28 cellular contexts compared by ENCODE assay signal in the genomic region with DNA sequence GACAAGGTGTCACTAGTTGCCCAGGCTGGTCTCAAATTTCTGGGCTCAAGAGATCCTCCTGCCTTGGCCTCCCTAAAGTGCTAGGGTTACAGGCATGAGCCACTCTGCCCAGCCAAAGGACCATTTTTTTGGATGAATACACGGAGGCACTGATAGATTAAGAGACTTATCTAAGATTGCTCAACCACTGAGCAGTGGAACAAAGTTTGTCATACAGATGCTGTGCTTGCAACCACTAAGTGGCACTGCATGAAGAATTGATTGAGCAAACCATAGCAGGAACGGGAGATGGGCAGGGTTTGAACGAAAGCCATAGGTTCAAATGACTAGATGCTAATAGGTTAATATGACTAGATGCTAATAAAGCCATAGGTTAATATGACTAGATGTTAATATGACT.
DNase-seq lines count a peak whose midpoint lies in the region; ATAC-seq, FAIRE-seq and TF ChIP-seq lines count a peak whose summit lies in the region.
"Had no signal": no experiment of that assay in that cellular context is flagged by ENCODE, and none has a peak within 500 bp of the region (broad histone marks: within the 10 kb centered on the region; RNA-seq: fewer than 3 reads in every experiment).

No MANE protein-coding gene starts in this region.

- in situ Hi-C loops in K562 (cut with MboI), result no loop called here
- in situ Hi-C loops in HepG2 (cut with HindIII; ENCODE audit: extremely low pct_ligation_motif_present, low pct_unique_long_range_greater_than_20kb), result no loop called here

- BruUV-seq in A673 (replicated peaks; lab: Mats Ljungman, UMichigan) (no TSS peak), K562 (replicated peaks; lab: Mats Ljungman, UMichigan) (no TSS peak), HepG2 (replicated peaks; lab: Mats Ljungman, UMichigan) (no TSS peak)

- no peaks in the 10 kb centered on the region for H3K36me3 Mint-ChIP-seq in mesothelial cell of epicardium
- H3K36me3 Mint-ChIP-seq: CD8-positive, alpha-beta T cell had no signal

- H3K36me3 ChIP-seq in A673 (ENCODE audit: insufficient read depth, low read length, poor library complexity, severe bottlenecking) (no peaks in the 10 kb centered on the region), K562 (ENCODE audit: control insufficient read depth, insufficient read depth, low read length) (no peaks in the 10 kb centered on the region), HepG2 (replicated peaks in 1 of 2; ENCODE audit: control insufficient read depth in 1 of 2, insufficient read depth in 2 of 2, low read length in 2 of 2) (no peaks in the 10 kb centered on the region)
- H3K36me3 ChIP-seq: SJSA1 had no signal

- H3K27me3 ChIP-seq in A673 (replicated peaks; ENCODE audit: insufficient read depth, low read depth, low read length, poor library complexity) (no peaks in the 10 kb centered on the region), K562 (ENCODE audit: control insufficient read depth in 2 of 2, insufficient read depth in 2 of 2, low read length in 2 of 2) (no peaks in the 10 kb centered on the region), HepG2 (ENCODE audit: control insufficient read depth in 1 of 2, insufficient read depth in 2 of 2, low read length in 2 of 2) (no peaks in the 10 kb centered on the region)
- H3K27me3 ChIP-seq: SJSA1 had no signal

- H3K9me3 ChIP-seq in A673 (ENCODE audit: low read depth, low read length, poor library complexity, severe bottlenecking) (no peaks in the 10 kb centered on the region), K562 (replicated peaks; ENCODE audit: control insufficient read depth, insufficient read depth, low read depth, low read length) (no peaks in the 10 kb centered on the region; the same call in 1 of the 2 replicates), HepG2 (ENCODE audit: low read length) (no peaks in the 10 kb centered on the region)
- H3K9me3 ChIP-seq: SJSA1 had no signal

- DNase-seq in A673 (ENCODE audit: low spot score), result peak; percentile 3
- DNase-seq in MV-4-11 (lab: John Stamatoyannopoulos, UW), result peak; percentile 12
- DNase-seq in K562 (ENCODE audit: extremely low read depth in 1 of 4, low spot score in 3 of 4), result no peak
- DNase-seq in HepG2 (ENCODE audit: low spot score), result no peak
- DNase-seq in A172 (ENCODE audit: low spot score), result no peak
- DNase-seq in kidney tubule cell (ENCODE audit: low spot score), result no peak
- no peak for DNase-seq in mesothelial cell of epicardium (ENCODE audit: low spot score in 2 of 2, unreplicated experiment in 2 of 2)
- DNase-seq: Caco-2; CD8-positive, alpha-beta T cell; H9; HFFc6; IMR-90; MM.1S; NCI-H1105 treated with DMSO at 0.1 percent for 48 hours; NCI-H146; NCI-H2029; NCI-H2227 treated with DMSO at 0.1 percent for 48 hours; NCI-H526 treated with DMSO at 0.1 percent for 48 hours had no signal

- POLR2A ChIA-PET in A673 (lab: Charles Lee; ENCODE audit: low non-redundant PET), result no interaction called here
- POLR2A ChIA-PET in K562 (lab: Yijun Ruan, JAX), result no interaction called here
- POLR2A ChIA-PET in HepG2 (lab: Yijun Ruan, JAX), result no interaction called here

- peaks cover 2% of the 10 kb centered on the region for H3K27me3 Mint-ChIP-seq in mesothelial cell of epicardium (ENCODE audit: low read depth)

- intact Hi-C loops in A673 (cut with micrococcal nuclease; ENCODE audit: unreplicated experiment) (no loop called here), K562 (cut with micrococcal nuclease) (no loop called here), HepG2 (cut with micrococcal nuclease; ENCODE audit: unreplicated experiment) (no loop called here)

- no peak for TF ChIP-seq RAD21 in K562 (CRISPR knock-in tag; conservative IDR thresholded peaks at IDR 0.05 in 1 of 2, IDR thresholded peaks at IDR 0.05 in 1 of 2)
- TF ChIP-seq RAD21 in HepG2 (CRISPR knock-in tag; IDR thresholded peaks at IDR 0.05), result no peak

- WGBS in K562 (ENCODE audit: insufficient coverage, low coverage, missing lambda C conversion rate), result 6% methylated on average over 3 of the region's 3 CpGs
- WGBS in HepG2 (ENCODE audit: low lambda C conversion rate), result 10% methylated on average over 3 of the region's 3 CpGs

- no peak for FAIRE-seq in K562 (lab: Jason Lieb, UNC)
- no peak for FAIRE-seq in HepG2 (lab: Jason Lieb, UNC)
- FAIRE-seq: A549, G401.6, GM12878, HTR-8/SVneo had no signal

- peaks cover 24% of the 10 kb centered on the region for H3K9me3 Mint-ChIP-seq in mesothelial cell of epicardium
- H3K9me3 Mint-ChIP-seq: CD8-positive, alpha-beta T cell; GM23338 had no signal

- CTCF ChIA-PET in A673 (lab: Charles Lee), result no interaction called here
- CTCF ChIA-PET in K562 (lab: Yijun Ruan, JAX; ENCODE audit: low intra/inter-chr PET ratio), result interaction anchor here (0.7 kb wide), 1 partner anchor 265 kb away, joined by 3 read pairs; no protein-coding TSS in a partner anchor
- CTCF ChIA-PET in HepG2 (lab: Yijun Ruan, JAX; ENCODE audit: low intra/inter-chr PET ratio, low total read pairs), result no interaction called here

- TF ChIP-seq EP300 in K562 (IDR thresholded peaks at IDR 0.05; ENCODE audit: low read length) (no peak), HepG2 (IDR thresholded peaks at IDR 0.05; ENCODE audit: low read depth in 2 of 2, low read length in 2 of 2) (no peak), HepG2 (CRISPR knock-in tag; IDR thresholded peaks at IDR 0.05; ENCODE audit: borderline replicate concordance) (no peak)

- H3K27ac ChIP-seq in A673 (ENCODE audit: low read depth, low read length, poor library complexity, severe bottlenecking), result no peak overlapping the region
- no peak overlapping the region for H3K27ac ChIP-seq in K562 (ENCODE audit: extremely low read depth, low read depth, low read length)
- H3K27ac ChIP-seq in HepG2 (ENCODE audit: extremely low read length, insufficient read depth, low read length), result no peak overlapping the region
- H3K27ac ChIP-seq: A549, C4-2B, KMS-11, SJSA1 had no signal

- no peaks in the 10 kb centered on the region for H3K4me1 ChIP-seq in A673 (ENCODE audit: insufficient read depth, low read length, poor library complexity, severe bottlenecking)
- peaks cover 5 to 20% of the 10 kb centered on the region in 2 experiments; a peak in 3 of 5 replicates for H3K4me1 ChIP-seq in K562 (replicated peaks in 1 of 2; ENCODE audit: control insufficient read depth in 2 of 2, insufficient read depth in 2 of 2, low read length in 2 of 2)
- H3K4me1 ChIP-seq in HepG2 (ENCODE audit: insufficient read depth, low read length), result no peaks in the 10 kb centered on the region
- H3K4me1 ChIP-seq: A549, Caco-2, SJSA1 had no signal

- H2AFZ ChIP-seq in K562 (ENCODE audit: low read depth, low read length) (no peak overlapping the region), HepG2 (ENCODE audit: low read length) (no peak overlapping the region)
- H2AFZ ChIP-seq: GM23338 had no signal

- no peak for ATAC-seq in K562
- ATAC-seq in HepG2, result no peak
- ATAC-seq: A549; CD8-positive, alpha-beta T cell; GM12878; GM23338; Right ventricle myocardium inferior had no signal

- no peaks in the 10 kb centered on the region for H3K79me2 ChIP-seq in K562 (ENCODE audit: control insufficient read depth, insufficient read depth, low read length)
- H3K79me2 ChIP-seq in HepG2 (ENCODE audit: insufficient read depth, low read length), result no peaks in the 10 kb centered on the region

- H3K27ac Mint-ChIP-seq in mesothelial cell of epicardium, result no peak overlapping the region
- H3K27ac Mint-ChIP-seq: B cell; CD8-positive, alpha-beta T cell; GM23338; H9; HFFc6 had no signal

- 0 out of 2 replicates have a peak, but pooled peaks have one; percentile 13 for TF ChIP-seq CTCF in A673 (conservative IDR thresholded peaks at IDR 0.05; ENCODE audit: low read depth, low read length)
- TF ChIP-seq CTCF in K562 (IDR thresholded peaks at IDR 0.05 in 2 of 3, conservative IDR thresholded peaks at IDR 0.05 in 1 of 3; ENCODE audit: insufficient read depth in 2 of 3, low read depth in 1 of 3, low read length in 3 of 3), result no peak
- no peak for TF ChIP-seq CTCF in HepG2 (CRISPR knock-in tag; IDR thresholded peaks at IDR 0.05)
- TF ChIP-seq CTCF in mesothelial cell of epicardium (IDR thresholded peaks at IDR 0.05; ENCODE audit: unreplicated experiment), result no peak

- no peak for TF ChIP-seq POLR2A in K562 (conservative IDR thresholded peaks at IDR 0.05)
- TF ChIP-seq POLR2A in HepG2 (IDR thresholded peaks at IDR 0.05; ENCODE audit: insufficient read depth in 1 of 2, low read depth in 2 of 2, low read length in 2 of 2), result no peak

- H3K9me1 ChIP-seq in K562 (ENCODE audit: control insufficient read depth, insufficient read depth, low read length), result no peaks in the 10 kb centered on the region

- H3K4me3 ChIP-seq in A673 (ENCODE audit: low read depth, low read length, poor library complexity, severe bottlenecking), result no peak overlapping the region
- H3K4me3 ChIP-seq in K562, result no peak overlapping the region
- no peak overlapping the region for H3K4me3 ChIP-seq in HepG2 (replicated peaks in 1 of 3; ENCODE audit: insufficient read depth in 1 of 3, low read depth in 2 of 3, low read length in 3 of 3)
- H3K4me3 ChIP-seq: A549, GM12878, GM23338, SJSA1 had no signal

- H4K20me1 ChIP-seq in K562 (replicated peaks; ENCODE audit: control insufficient read depth, insufficient read depth, low read length) (no peaks in the 10 kb centered on the region), HepG2 (ENCODE audit: insufficient read depth, low read length) (no peaks in the 10 kb centered on the region)

- H3K4me1 Mint-ChIP-seq in mesothelial cell of epicardium, result peaks cover 17% of the 10 kb centered on the region

- no peak overlapping the region for H3K9ac ChIP-seq in K562 (ENCODE audit: insufficient read depth in 1 of 2, low read depth in 2 of 2, low read length in 2 of 2)
- no peak overlapping the region for H3K9ac ChIP-seq in HepG2 (ENCODE audit: insufficient read depth, low read depth, low read length)
- H3K9ac ChIP-seq: KMS-11 had no signal

- H3K4me2 ChIP-seq in K562 (ENCODE audit: insufficient read depth, low read length), result no peak overlapping the region
- no peak overlapping the region for H3K4me2 ChIP-seq in HepG2 (ENCODE audit: low read depth, low read length)
- H3K4me2 ChIP-seq: A549, GM23338, KMS-11 had no signal

- H3K4me3 Mint-ChIP-seq in mesothelial cell of epicardium, result no peak overlapping the region
- H3K4me3 Mint-ChIP-seq: B cell; CD8-positive, alpha-beta T cell; GM23338; H9; HFFc6 had no signal

TF ChIP-seq in HepG2, 621 proteins besides CTCF, POLR2A, EP300 and RAD21:
- TF ChIP-seq ZMAT3 (CRISPR knock-in tag; conservative IDR thresholded peaks at IDR 0.05), result no peak
- peak; percentile 11; the same call in 1 of the 2 replicates for TF ChIP-seq CEBPG (CRISPR knock-in tag; IDR thresholded peaks at IDR 0.05)

Comparison
In these comparisons a context has a peak if more than half of its experiments do, and no peak if none do; other contexts are left out.
1. DNase-seq: peak in A673 (single experiment) and MV-4-11 (single experiment); none in K562 (0 of 4), HepG2 (single experiment), A172 (single experiment), kidney tubule cell (single experiment) and mesothelial cell of epicardium (0 of 2).